1 cellular context compared by ENCODE assay signal in genomic region chr10:69684020-69684980, GRCh38.
TF ChIP-seq lines count a peak whose summit lies in the region.

No MANE protein-coding gene starts in this region.

TF ChIP-seq in K562, 482 proteins besides CTCF, POLR2A, EP300 and RAD21 (continued from another document):
- TF ChIP-seq SRSF9 (IDR thresholded peaks at IDR 0.05; ENCODE audit: borderline replicate concordance, low read depth, low read length) (no peak), EGR1 (conservative IDR thresholded peaks at IDR 0.05) (no peak), MGA (IDR thresholded peaks at IDR 0.05) (no peak), FOXJ3 (CRISPR knock-in tag; IDR thresholded peaks at IDR 0.05) (no peak), DLX4 (CRISPR knock-in tag; IDR thresholded peaks at IDR 0.05) (no peak), JUN (IDR thresholded peaks at IDR 0.05; ENCODE audit: borderline replicate concordance, low read depth, low read length) (no peak), JUN (CRISPR knock-in tag; IDR thresholded peaks at IDR 0.05; ENCODE audit: borderline replicate concordance) (no peak), ZNF655 (CRISPR knock-in tag; IDR thresholded peaks at IDR 0.05) (no peak), XRCC3 (IDR thresholded peaks at IDR 0.05) (no peak), FOXJ2 (tag; IDR thresholded peaks at IDR 0.05) (no peak), HDGF (IDR thresholded peaks at IDR 0.05) (no peak), TFAM (CRISPR knock-in tag; conservative IDR thresholded peaks at IDR 0.05) (no peak), LEF1 (IDR thresholded peaks at IDR 0.05) (no peak), ZNF444 (CRISPR knock-in tag; IDR thresholded peaks at IDR 0.05) (no peak), MTA2 (IDR thresholded peaks at IDR 0.05; ENCODE audit: low read depth) (no peak), MTA3 (IDR thresholded peaks at IDR 0.05; ENCODE audit: borderline replicate concordance) (no peak), CBX3 (IDR thresholded peaks at IDR 0.05; ENCODE audit: borderline replicate concordance in 1 of 2, low read length in 2 of 2) (no peak), GABPA (tag; conservative IDR thresholded peaks at IDR 0.05; ENCODE audit: low read depth) (no peak)
TF ChIP-seq in K562: peak in this region for 0.
